30 cellular contexts compared by ENCODE assay signal in genomic region chr18:60197233-60197632, GRCh38.
"Had no signal": no experiment of that assay in that cellular context is flagged by ENCODE, and none has a peak within 500 bp of the region (broad histone marks: within the 10 kb centered on the region; RNA-seq: fewer than 3 reads in every experiment).

No MANE protein-coding gene starts in this region.

- H3K4me3 Mint-ChIP-seq: activated B cell treated with CpG ODN at 0.5 μM for 24 hours; activated CD4-positive, alpha-beta memory T cell treated with anti-CD3 and anti-CD28 coated beads for 36 hours; activated CD8-positive, alpha-beta memory T cell treated with anti-CD3 and anti-CD28 coated beads, Interleukin-2, amount 10 ng/mL, durations not matched to agents 7 days and 5 days; activated naive CD8-positive, alpha-beta T cell treated with anti-CD3 and anti-CD28 coated beads for 36 hours; central memory CD8-positive, alpha-beta T cell had no signal

- H3K4me1 Mint-ChIP-seq: activated B cell treated with CpG ODN at 0.5 μM for 24 hours; activated naive CD8-positive, alpha-beta T cell treated with anti-CD3 and anti-CD28 coated beads for 36 hours; central memory CD8-positive, alpha-beta T cell had no signal

- H3K36me3 Mint-ChIP-seq: activated CD4-positive, alpha-beta memory T cell treated with anti-CD3 and anti-CD28 coated beads for 36 hours; activated CD8-positive, alpha-beta memory T cell treated with anti-CD3 and anti-CD28 coated beads, Interleukin-2, amount 10 ng/mL, durations not matched to agents 7 days and 5 days; activated naive CD8-positive, alpha-beta T cell treated with anti-CD3 and anti-CD28 coated beads for 36 hours had no signal

- H3K36me3 ChIP-seq: cardiac muscle cell, SJSA1 had no signal

- H3K27me3 ChIP-seq: cardiac muscle cell, SJSA1 had no signal

- H3K27ac Mint-ChIP-seq: activated B cell treated with CpG ODN at 0.5 μM for 24 hours; activated CD4-positive, alpha-beta memory T cell treated with anti-CD3 and anti-CD28 coated beads for 36 hours; activated CD8-positive, alpha-beta memory T cell treated with anti-CD3 and anti-CD28 coated beads, Interleukin-2, amount 10 ng/mL, durations not matched to agents 7 days and 5 days; activated naive CD8-positive, alpha-beta T cell treated with anti-CD3 and anti-CD28 coated beads for 36 hours had no signal

- H3K27me3 Mint-ChIP-seq: activated B cell treated with CpG ODN at 0.5 μM for 24 hours; activated CD4-positive, alpha-beta memory T cell treated with anti-CD3 and anti-CD28 coated beads for 36 hours; activated CD8-positive, alpha-beta memory T cell treated with anti-CD3 and anti-CD28 coated beads, Interleukin-2, amount 10 ng/mL, durations not matched to agents 7 days and 5 days; activated naive CD8-positive, alpha-beta T cell treated with anti-CD3 and anti-CD28 coated beads for 36 hours; central memory CD8-positive, alpha-beta T cell had no signal

- DNase-seq: activated B cell treated with CpG ODN at 0.5 μM for 24 hours; activated CD4-positive, alpha-beta memory T cell treated with anti-CD3 and anti-CD28 coated beads for 36 hours; activated CD4-positive, alpha-beta T cell treated with anti-CD3 and anti-CD28 coated beads for 4 hours; activated CD4-positive, alpha-beta T cell treated with anti-CD3 and anti-CD28 coated beads, Interleukin-2, amount 50 U/mL, for 1 hour; activated CD4-positive, CD25-positive, alpha-beta regulatory T cell treated with anti-CD3 and anti-CD28 coated beads, Interleukin-2, amount 50 U/mL, for 72 hours; activated CD8-positive, alpha-beta memory T cell treated with anti-CD3 and anti-CD28 coated beads for 24 hours; activated CD8-positive, alpha-beta memory T cell treated with anti-CD3 and anti-CD28 coated beads, Interleukin-2, amount 10 ng/mL, durations not matched to agents 7 days and 5 days; activated CD8-positive, alpha-beta memory T cell treated with anti-CD3 and anti-CD28 coated beads, Interleukin-2, amount 50 U/mL, for 48 hours; activated effector memory CD4-positive, alpha-beta T cell treated with anti-CD3 and anti-CD28 coated beads, Interleukin-2, amount 50 U/mL, for 16 hours; activated naive CD4-positive, alpha-beta T cell; activated naive CD4-positive, alpha-beta T cell treated with anti-CD3 and anti-CD28 coated beads, Interleukin-2, amount 50 U/mL, for 16 hours; activated naive CD8-positive, alpha-beta T cell treated with anti-CD3 and anti-CD28 coated beads for 36 hours; activated T-cell treated with anti-CD3 and anti-CD28 coated beads, Interleukin-2, amount 50 U/mL, for 48 hours; amniotic stem cell; aorta; NCI-H1092 treated with DMSO at 0.1 percent for 48 hours; NCI-H1930; NCI-H2081 treated with DMSO at 0.1 percent for 48 hours; NCI-H226; NCI-H446 treated with DMSO at 0.1 percent for 48 hours; RPMI8226; SHP77 treated with DMSO at 0.1 percent for 48 hours; SW 1271; T-helper 1 cell; T-helper 9 cell had no signal

- H3K9me3 Mint-ChIP-seq: activated B cell treated with CpG ODN at 0.5 μM for 24 hours; activated CD4-positive, alpha-beta memory T cell treated with anti-CD3 and anti-CD28 coated beads for 36 hours; activated naive CD8-positive, alpha-beta T cell treated with anti-CD3 and anti-CD28 coated beads for 36 hours had no signal

- H3K4me3 ChIP-seq: cardiac muscle cell, SJSA1 had no signal

- ATAC-seq: activated CD8-positive, alpha-beta memory T cell treated with anti-CD3 and anti-CD28 coated beads, Interleukin-2, amount 10 ng/mL, durations not matched to agents 7 days and 5 days; Panc1 had no signal

- H3K4me1 ChIP-seq: SJSA1 had no signal

- H3K27ac ChIP-seq: cardiac muscle cell, SJSA1, VCaP had no signal

- H3K9me3 ChIP-seq: SJSA1 had no signal
